ENCODE assay signal across 1 cellular context in the genomic region with DNA sequence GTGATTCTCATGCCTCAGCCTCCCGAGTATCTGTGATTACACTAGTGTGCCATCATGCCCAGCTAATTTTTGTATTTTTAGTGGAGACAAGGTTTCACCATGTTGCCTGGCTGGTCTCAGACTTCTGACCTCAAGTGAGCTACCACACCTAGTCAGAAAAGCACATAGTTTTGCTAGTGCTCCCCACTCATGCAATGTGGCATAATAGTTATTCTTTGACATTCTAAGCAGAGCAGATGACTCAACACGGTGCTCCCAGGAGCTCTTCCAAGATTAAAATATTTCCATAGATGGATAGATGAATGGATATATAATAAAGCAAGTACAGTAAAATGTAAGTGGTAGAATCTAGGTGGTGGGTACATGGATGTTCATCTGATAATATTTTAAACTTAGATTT.
TF ChIP-seq lines count a peak whose summit lies in the region.

No MANE protein-coding gene starts in this region.

TF ChIP-seq in IMR-90, 13 proteins besides CTCF, POLR2A, EP300 and RAD21:
- TF ChIP-seq CHD1 (IDR thresholded peaks at IDR 0.05; ENCODE audit: low read depth, low read length) (no peak), CEBPB (IDR thresholded peaks at IDR 0.05; ENCODE audit: low read depth, low read length) (no peak), RCOR1 (IDR thresholded peaks at IDR 0.05; ENCODE audit: insufficient replicate concordance, low read length) (no peak), ELK1 (IDR thresholded peaks at IDR 0.05; ENCODE audit: borderline replicate concordance, low read depth, low read length) (no peak), MAFK (IDR thresholded peaks at IDR 0.05; ENCODE audit: low read depth, low read length) (no peak), MAZ (IDR thresholded peaks at IDR 0.05; ENCODE audit: borderline replicate concordance, low read depth, low read length) (no peak), FOS (IDR thresholded peaks at IDR 0.05; ENCODE audit: low read depth, low read length) (no peak), MXI1 (IDR thresholded peaks at IDR 0.05; ENCODE audit: borderline replicate concordance, low read depth, low read length) (no peak), RFX5 (IDR thresholded peaks at IDR 0.05; ENCODE audit: low read depth, low read length) (no peak)
- TF ChIP-seq, protein P1, sequence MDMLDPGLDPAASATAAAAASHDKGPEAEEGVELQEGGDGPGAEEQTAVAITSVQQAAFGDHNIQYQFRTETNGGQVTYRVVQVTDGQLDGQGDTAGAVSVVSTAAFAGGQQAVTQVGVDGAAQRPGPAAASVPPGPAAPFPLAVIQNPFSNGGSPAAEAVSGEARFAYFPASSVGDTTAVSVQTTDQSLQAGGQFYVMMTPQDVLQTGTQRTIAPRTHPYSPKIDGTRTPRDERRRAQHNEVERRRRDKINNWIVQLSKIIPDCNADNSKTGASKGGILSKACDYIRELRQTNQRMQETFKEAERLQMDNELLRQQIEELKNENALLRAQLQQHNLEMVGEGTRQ (IDR thresholded peaks at IDR 0.05; ENCODE audit: low read depth, low read length) = no peak
